ENCODE assay signal across 9 cellular contexts in the genomic region with DNA sequence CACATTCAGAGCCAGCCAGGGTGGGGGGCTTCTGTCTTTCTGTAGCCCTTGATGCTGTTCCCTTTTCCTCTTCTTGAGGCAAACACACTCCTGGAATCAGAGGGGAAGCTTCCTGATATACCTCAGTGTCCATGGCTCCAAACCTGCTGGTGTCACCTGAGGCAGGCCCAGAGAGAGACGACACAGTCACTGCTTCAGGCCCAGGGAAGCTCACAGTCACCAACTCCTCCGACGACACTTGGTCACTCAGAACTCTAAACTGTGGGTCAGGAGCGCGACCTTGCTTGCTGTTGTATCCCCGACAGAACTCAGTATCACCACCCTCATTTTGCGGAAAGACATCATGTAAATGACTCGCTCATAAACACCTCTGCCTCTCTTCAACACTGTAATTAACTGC. TPM values are rescaled to one million over a fixed set of nuclear protein-coding genes. Genes with fewer than 3 reads are reported as not detected.
DNase-seq lines count a peak whose midpoint lies in the region; ATAC-seq, FAIRE-seq and TF ChIP-seq lines count a peak whose summit lies in the region.
"Had no signal": no experiment of that assay in that cellular context is flagged by ENCODE, and none has a peak within 500 bp of the region (broad histone marks: within the 10 kb centered on the region; RNA-seq: fewer than 3 reads in every experiment).

No MANE protein-coding gene starts in this region.

- H3K4me3 ChIP-seq in foreskin fibroblast (ENCODE audit: low read depth in 1 of 2, low read length in 2 of 2) (peak overlapping the region; percentile 85 to 95), skeletal muscle cell (ENCODE audit: low read depth, low read length) (peak overlapping the region; percentile 98)

- H3K27ac Mint-ChIP-seq in T-helper 17 cell, result peak overlapping the region; percentile 92

- DNase-seq in GM12891 (ENCODE audit: insufficient read length, low spot score), result no peak
- DNase-seq in T-helper 17 cell, result no peak
- DNase-seq in foreskin fibroblast, result no peak
- DNase-seq in skeletal muscle cell (ENCODE audit: low read depth), result no peak
- DNase-seq in H4 (ENCODE audit: low spot score), result no peak
- DNase-seq in Kasumi-1 (lab: John Stamatoyannopoulos, UW), result no peak
- DNase-seq in NCI-H2196 treated with DMSO at 0.1 percent for 48 hours (lab: John Stamatoyannopoulos, UW; ENCODE audit: unreplicated experiment), result no peak
- DNase-seq in KBM-7, result no peak

- peak; percentile 73 for FAIRE-seq in GM12891 (lab: Jason Lieb, UNC)

- no peak for ATAC-seq in T-helper 17 cell

- TF ChIP-seq POLR2A in GM12891 (IDR thresholded peaks at IDR 0.05; ENCODE audit: low read depth, low read length), result no peak

- TF ChIP-seq CTCF in foreskin fibroblast (IDR thresholded peaks at IDR 0.05; ENCODE audit: low read depth, low read length), result no peak

- H3K27me3 Mint-ChIP-seq in T-helper 17 cell, result no peaks in the 10 kb centered on the region

- H3K9me3 ChIP-seq in T-helper 17 cell (ENCODE audit: control insufficient read depth, low read length, poor library complexity, severe bottlenecking), result no peaks in the 10 kb centered on the region

- H3K36me3 Mint-ChIP-seq in T-helper 17 cell (ENCODE audit: low read depth), result no peaks in the 10 kb centered on the region

- peaks cover 31% of the 10 kb centered on the region for H3K4me1 Mint-ChIP-seq in T-helper 17 cell

- in situ Hi-C loops in KBM-7 (cut with MboI; ENCODE audit: low pct_unique_long_range_greater_than_20kb, low sequenced_read_pairs), result no loop called here

- peak overlapping the region; percentile 86 for H3K4me3 Mint-ChIP-seq in T-helper 17 cell

TF ChIP-seq in GM12891, 5 proteins besides CTCF, POLR2A, EP300 and RAD21:
- no peak; the same call in 1 of the 2 replicates for TF ChIP-seq TAF1 (IDR thresholded peaks at IDR 0.05; ENCODE audit: low read depth, low read length)
- no peak for TF ChIP-seq SPI1 (IDR thresholded peaks at IDR 0.05; ENCODE audit: low read depth, low read length)
- no peak for TF ChIP-seq POLR2AphosphoS5 (IDR thresholded peaks at IDR 0.05; ENCODE audit: low read depth, low read length)
- no peak for TF ChIP-seq POU2F2 (IDR thresholded peaks at IDR 0.05; ENCODE audit: low read depth, low read length)
- no peak for TF ChIP-seq PAX5 (IDR thresholded peaks at IDR 0.05; ENCODE audit: insufficient read depth, low read length, severe bottlenecking)

RNA-seq across cellular contexts. Expression of a gene that starts 1.1 kb away (rescaled TPM):
- 35.8 TPM for polyA plus RNA-seq in GM12891 (2012; ENCODE audit: low read depth, missing spikeins)
- total RNA-seq in T-helper 17 cell, result 10 to 100 TPM; 91.4 to 98.8 TPM
- 39.6 and 49.4 TPM in 2 replicates for total RNA-seq in H4 (2014; rRNA removed; shearing (Covaris generic))

RNA-seq across cellular contexts. Expression of a gene that starts 6.3 kb away (rescaled TPM):
- polyA plus RNA-seq in GM12891 (2012; ENCODE audit: low read depth, missing spikeins), result 8.1 TPM
- 10 to 100 TPM; 56.0 to 56.1 TPM for total RNA-seq in T-helper 17 cell
- 10.3 and 14.4 TPM in 2 replicates for total RNA-seq in H4 (2014; rRNA removed; shearing (Covaris generic))

RNA-seq across cellular contexts. Expression of a gene that starts 18.9 kb away (rescaled TPM):
- 37.7 TPM for polyA plus RNA-seq in GM12891 (2012; ENCODE audit: low read depth, missing spikeins)
- 10 to 100 TPM; 85.0 to 91.7 TPM for total RNA-seq in T-helper 17 cell
- 4.0 and 4.4 TPM in 2 replicates for total RNA-seq in H4 (2014; rRNA removed; shearing (Covaris generic))

RNA-seq across cellular contexts. Expression of a gene that starts 34.3 kb away (rescaled TPM):
- polyA plus RNA-seq in GM12891 (2012; ENCODE audit: low read depth, missing spikeins), result 12.5 TPM
- 10 to 100 TPM; 66.5 to 67.2 TPM for total RNA-seq in T-helper 17 cell
- 0.16 and 0.72 TPM in 2 replicates for total RNA-seq in H4 (2014; rRNA removed; shearing (Covaris generic))

RNA-seq across cellular contexts. Expression of a gene that starts 43.9 kb away (rescaled TPM):
- 1.4 TPM for polyA plus RNA-seq in GM12891 (2012; ENCODE audit: low read depth, missing spikeins)
- 10 to 100 TPM; 49.7 to 58.4 TPM for total RNA-seq in T-helper 17 cell
- 0.10 TPM in 1 of 2 replicates, not detected in the other for total RNA-seq in H4 (2014; rRNA removed; shearing (Covaris generic))
- total RNA-seq: glomerular endothelial cell had no signal

Comparison
In these comparisons a context has a peak if more than half of its experiments do, and no peak if none do; other contexts are left out.
1. RNA of a gene that starts 18.9 kb away (total RNA-seq): 85.0 to 91.7 TPM in T-helper 17 cell; 4.0 to 4.4 TPM in H4; every median in the first group is over 10 times any median in the second.